Comparison of ENCODE assay signal across 17 cellular contexts in genomic region chr2:236371010-236371409, GRCh38.
DNase-seq lines count a peak whose midpoint lies in the region; ATAC-seq, FAIRE-seq and TF ChIP-seq lines count a peak whose summit lies in the region.
"Had no signal": no experiment of that assay in that cellular context is flagged by ENCODE, and none has a peak within 500 bp of the region (broad histone marks: within the 10 kb centered on the region; RNA-seq: fewer than 3 reads in every experiment).

No MANE protein-coding gene starts in this region.

- no peak for TF ChIP-seq EP300 in H1 (IDR thresholded peaks at IDR 0.05; ENCODE audit: borderline replicate concordance in 1 of 2, low read depth in 2 of 2, low read length in 2 of 2)

- H3K4me1 Mint-ChIP-seq in natural killer cell treated with Interleukin-12 subunit alpha and Interleukin-12 subunit beta and Interleukin-15 and Interleukin-18, amount 100 ng/mL, for 72 hours (ENCODE audit: low read depth in 2 of 2): peaks cover 15 to 17% of the 10 kb centered on the region in 2 donors
- H3K4me1 Mint-ChIP-seq in natural killer cell: peaks cover 20 to 24% of the 10 kb centered on the region in 2 donors
- peaks cover 20% of the 10 kb centered on the region for H3K4me1 Mint-ChIP-seq in activated CD8-positive, alpha-beta T cell treated with anti-CD3 and anti-CD28 coated beads, Interleukin-2, amount 10 ng/mL, durations not matched to agents 7 days and 5 days (ENCODE audit: low read depth)

- no peak overlapping the region for H4K91ac ChIP-seq in H1 (replicated peaks; ENCODE audit: insufficient read length, low read length)

- H2BK120ac ChIP-seq in H1 (replicated peaks; ENCODE audit: low read depth, low read length): no peak overlapping the region

- ATAC-seq in natural killer cell treated with Interleukin-12 subunit alpha and Interleukin-12 subunit beta and Interleukin-15 and Interleukin-18, amount 100 ng/mL, for 72 hours: no peak
- ATAC-seq in natural killer cell (no peak), HG03097 (IDR thresholded peaks at IDR 0.05; ENCODE audit: low FRiP score, unreplicated experiment) (no peak)
- ATAC-seq in activated CD8-positive, alpha-beta T cell treated with anti-CD3 and anti-CD28 coated beads, Interleukin-2, amount 10 ng/mL, durations not matched to agents 7 days and 5 days: no peak

- no peak overlapping the region for H3K4me3 Mint-ChIP-seq in natural killer cell treated with Interleukin-12 subunit alpha and Interleukin-12 subunit beta and Interleukin-15 and Interleukin-18, amount 100 ng/mL, for 72 hours
- no peak overlapping the region for H3K4me3 Mint-ChIP-seq in natural killer cell
- no peak overlapping the region for H3K4me3 Mint-ChIP-seq in activated CD8-positive, alpha-beta T cell treated with anti-CD3 and anti-CD28 coated beads, Interleukin-2, amount 10 ng/mL, durations not matched to agents 7 days and 5 days
- H3K4me3 Mint-ChIP-seq: CD4-positive, CD25-positive, alpha-beta regulatory T cell; CD8-positive, alpha-beta memory T cell; GM23338 had no signal

- H2BK12ac ChIP-seq in H1 (ENCODE audit: low read depth, low read length): peak overlapping the region; percentile 75; the same call in 1 of the 2 replicates

- no peaks in the 10 kb centered on the region for H4K20me1 ChIP-seq in H1 (replicated peaks in 1 of 2; ENCODE audit: control insufficient read depth in 1 of 2, insufficient read depth in 2 of 2, low read length in 2 of 2)
- no peaks in the 10 kb centered on the region for H4K20me1 ChIP-seq in osteoblast (ENCODE audit: insufficient read depth, low read length)

- H3K79me2 ChIP-seq in H1 (ENCODE audit: control insufficient read depth in 1 of 2, insufficient read depth in 2 of 2, low read length in 2 of 2) (no peaks in the 10 kb centered on the region), osteoblast (ENCODE audit: insufficient read depth, low read length) (no peaks in the 10 kb centered on the region)

- no peak overlapping the region for H2AK5ac ChIP-seq in H1 (ENCODE audit: low read depth, low read length)

- H3K9ac ChIP-seq in H1 (replicated peaks in 1 of 4; ENCODE audit: extremely low read depth in 1 of 4, low read depth in 3 of 4, low read length in 3 of 4): no peak overlapping the region

- POLR2A ChIA-PET in H1 (lab: Charles Lee; ENCODE audit: partially characterized antibody): no interaction called here
- POLR2A ChIA-PET in activated CD8-positive, alpha-beta T cell treated with anti-CD3 and anti-CD28 coated beads, Interleukin-2, amount 10 ng/mL, durations not matched to agents 7 days and 5 days (lab: Charles Lee): no interaction called here

- no peak overlapping the region for H3K4me3 ChIP-seq in H1 (ENCODE audit: extremely low read depth in 1 of 4, insufficient read depth in 2 of 4, low read depth in 3 of 4, low read length in 4 of 4)
- no peak overlapping the region for H3K4me3 ChIP-seq in osteoblast (ENCODE audit: insufficient read depth, low read length)
- H3K4me3 ChIP-seq in tibial artery: no peak overlapping the region
- H3K4me3 ChIP-seq: GM23338 had no signal

- no peaks in the 10 kb centered on the region for H3K27me3 ChIP-seq in H1 (replicated peaks in 1 of 4; ENCODE audit: control insufficient read depth in 3 of 4, extremely low read depth in 1 of 4, insufficient read depth in 3 of 4, low read length in 3 of 4)
- peaks cover 15% of the 10 kb centered on the region for H3K27me3 ChIP-seq in osteoblast (ENCODE audit: insufficient read depth, low read length)
- peaks cover 0 to 41% of the 10 kb centered on the region in 2 donors for H3K27me3 ChIP-seq in tibial artery

- H4K8ac ChIP-seq in H1 (ENCODE audit: extremely low read depth, insufficient read depth, low read length): 0 out of 2 replicates have a peak overlapping the region, but pooled peaks have one; percentile 59

- intact Hi-C loops in natural killer cell (cut with micrococcal nuclease): no loop called here
- intact Hi-C loops in tibial artery (cut with DNase I; ENCODE audit: low total_unique reads): no loop called here

- H3K23me2 ChIP-seq in H1 (ENCODE audit: low read depth, low read length): no peaks in the 10 kb centered on the region

- TF ChIP-seq POLR2A in H1 (IDR thresholded peaks at IDR 0.05; ENCODE audit: control extremely low read depth in 1 of 2, low read depth in 2 of 2, low read length in 2 of 2): no peak

- FAIRE-seq in H1 (lab: Jason Lieb, UNC): no peak
- FAIRE-seq: G401.6, GM12891, GM18507 had no signal

- H2AFZ ChIP-seq in H1 (ENCODE audit: low read length): no peak overlapping the region
- no peak overlapping the region for H2AFZ ChIP-seq in osteoblast (ENCODE audit: low read length)
- H2AFZ ChIP-seq: GM23338 had no signal

- 93% methylated on average over 10 of the region's 10 CpGs; no CpG with 5 or more reads in 1 of the 2 experiments for WGBS in H1 (ENCODE audit: extremely low coverage in 1 of 2, insufficient coverage in 1 of 2, insufficient read length in 1 of 2, insufficient replicate concordance in 2 of 2, low coverage in 1 of 2, low lambda C conversion rate in 2 of 2, missing lambda C conversion rate in 1 of 2), 2 experiments

- no peak overlapping the region for H3K56ac ChIP-seq in H1 (replicated peaks; ENCODE audit: insufficient read length, low read depth, low read length)

- no peak overlapping the region for H3K4ac ChIP-seq in H1 (replicated peaks; ENCODE audit: insufficient read length, low read depth, low read length)

- H3K36me3 Mint-ChIP-seq in natural killer cell treated with Interleukin-12 subunit alpha and Interleukin-12 subunit beta and Interleukin-15 and Interleukin-18, amount 100 ng/mL, for 72 hours: no peaks in the 10 kb centered on the region
- H3K36me3 Mint-ChIP-seq in natural killer cell: no peaks in the 10 kb centered on the region
- no peaks in the 10 kb centered on the region for H3K36me3 Mint-ChIP-seq in activated CD8-positive, alpha-beta T cell treated with anti-CD3 and anti-CD28 coated beads, Interleukin-2, amount 10 ng/mL, durations not matched to agents 7 days and 5 days (ENCODE audit: low read depth)
- H3K36me3 Mint-ChIP-seq: CD4-positive, CD25-positive, alpha-beta regulatory T cell; CD8-positive, alpha-beta memory T cell had no signal

- H3K9me3 ChIP-seq in H1 (ENCODE audit: insufficient read depth in 2 of 2, low read depth in 1 of 2, low read length in 1 of 2): no peaks in the 10 kb centered on the region
- H3K9me3 ChIP-seq in osteoblast (ENCODE audit: low read depth, low read length): no peaks in the 10 kb centered on the region
- H3K9me3 ChIP-seq in tibial artery: no peaks in the 10 kb centered on the region
- H3K9me3 ChIP-seq: BE2C had no signal

- no peak overlapping the region for H3K14ac ChIP-seq in H1 (ENCODE audit: insufficient read length)

- no peaks in the 10 kb centered on the region for H3K9me3 Mint-ChIP-seq in natural killer cell treated with Interleukin-12 subunit alpha and Interleukin-12 subunit beta and Interleukin-15 and Interleukin-18, amount 100 ng/mL, for 72 hours
- H3K9me3 Mint-ChIP-seq in natural killer cell: no peaks in the 10 kb centered on the region
- no peaks in the 10 kb centered on the region for H3K9me3 Mint-ChIP-seq in activated CD8-positive, alpha-beta T cell treated with anti-CD3 and anti-CD28 coated beads, Interleukin-2, amount 10 ng/mL, durations not matched to agents 7 days and 5 days (ENCODE audit: insufficient read depth)
- H3K9me3 Mint-ChIP-seq: CD4-positive, CD25-positive, alpha-beta regulatory T cell; CD8-positive, alpha-beta memory T cell had no signal

- CTCF ChIA-PET in H1 (lab: Charles Lee; ENCODE audit: partially characterized antibody): no interaction called here
- CTCF ChIA-PET in activated CD8-positive, alpha-beta T cell treated with anti-CD3 and anti-CD28 coated beads, Interleukin-2, amount 10 ng/mL, durations not matched to agents 7 days and 5 days (lab: Charles Lee): no interaction called here

- no peak overlapping the region for H2BK15ac ChIP-seq in H1 (ENCODE audit: low read length)

- no peak overlapping the region for H3K4me2 ChIP-seq in H1 (ENCODE audit: insufficient read depth in 1 of 2, low read depth in 2 of 2, low read length in 2 of 2)
- H3K4me2 ChIP-seq in osteoblast (ENCODE audit: insufficient read depth, low read length): no peak overlapping the region
- H3K4me2 ChIP-seq: GM23338 had no signal

- H4K5ac ChIP-seq in H1 (ENCODE audit: insufficient read length, low read depth, low read length): no peak overlapping the region

- H3K18ac ChIP-seq in H1 (ENCODE audit: extremely low read depth, low read length): no peak overlapping the region

- no peak overlapping the region for H2BK20ac ChIP-seq in H1 (ENCODE audit: low read length)

- TF ChIP-seq RAD21 in H1 (IDR thresholded peaks at IDR 0.05 in 1 of 2, conservative IDR thresholded peaks at IDR 0.05 in 1 of 2; ENCODE audit: low read depth in 2 of 2, low read length in 2 of 2): no peak

- peaks cover 0 to 3% (median 0%) of the 10 kb centered on the region in 4 experiments; a peak in 2 of 7 replicates for H3K4me1 ChIP-seq in H1 (replicated peaks in 1 of 4; ENCODE audit: control insufficient read depth in 3 of 4, insufficient read depth in 4 of 4, low read length in 3 of 4)
- H3K4me1 ChIP-seq in osteoblast (ENCODE audit: insufficient read depth, low read length): no peaks in the 10 kb centered on the region
- no peaks in the 10 kb centered on the region for H3K4me1 ChIP-seq in tibial artery
- H3K4me1 ChIP-seq: BE2C had no signal

- peak; percentile 51 for DNase-seq in natural killer cell treated with Interleukin-12 subunit alpha and Interleukin-12 subunit beta and Interleukin-15 and Interleukin-18, amount 100 ng/mL, for 72 hours (ENCODE audit: low spot score)
- DNase-seq in natural killer cell (no peak), H1 (ENCODE audit: low read depth in 1 of 2, low spot score in 2 of 2) (no peak), osteoblast (ENCODE audit: insufficient read length, low spot score, missing footprints) (peak; percentile 69), tibial artery (no peak)
- DNase-seq in activated CD8-positive, alpha-beta T cell treated with anti-CD3 and anti-CD28 coated beads, Interleukin-2, amount 10 ng/mL, durations not matched to agents 7 days and 5 days: no peak
- DNase-seq: BE2C; CD4-positive, CD25-positive, alpha-beta regulatory T cell; CD8-positive, alpha-beta memory T cell; COR-L47; DMS 273 treated with DMSO at 0.1 percent for 48 hours; H7 had no signal

- H3K27ac Mint-ChIP-seq in natural killer cell treated with Interleukin-12 subunit alpha and Interleukin-12 subunit beta and Interleukin-15 and Interleukin-18, amount 100 ng/mL, for 72 hours: no peak overlapping the region
- H3K27ac Mint-ChIP-seq in natural killer cell: no peak overlapping the region
- H3K27ac Mint-ChIP-seq in activated CD8-positive, alpha-beta T cell treated with anti-CD3 and anti-CD28 coated beads, Interleukin-2, amount 10 ng/mL, durations not matched to agents 7 days and 5 days: no peak overlapping the region
- H3K27ac Mint-ChIP-seq: CD4-positive, CD25-positive, alpha-beta regulatory T cell; GM23338 had no signal

- no peak overlapping the region for H2BK5ac ChIP-seq in H1 (ENCODE audit: low read depth, low read length)

- no peak overlapping the region for H3K27ac ChIP-seq in H1 (ENCODE audit: low read depth, low read length)
- H3K27ac ChIP-seq in osteoblast (ENCODE audit: low read depth, low read length): no peak overlapping the region
- no peak overlapping the region for H3K27ac ChIP-seq in tibial artery

- H3K79me1 ChIP-seq in H1 (ENCODE audit: low read depth, low read length): no peaks in the 10 kb centered on the region

- H3K27me3 Mint-ChIP-seq in natural killer cell treated with Interleukin-12 subunit alpha and Interleukin-12 subunit beta and Interleukin-15 and Interleukin-18, amount 100 ng/mL, for 72 hours: peaks cover 45 to 60% of the 10 kb centered on the region in 2 donors
- peaks cover 54 to 86% of the 10 kb centered on the region in 2 donors for H3K27me3 Mint-ChIP-seq in natural killer cell (ENCODE audit: low read depth in 2 of 2)
- peaks cover 62% of the 10 kb centered on the region for H3K27me3 Mint-ChIP-seq in activated CD8-positive, alpha-beta T cell treated with anti-CD3 and anti-CD28 coated beads, Interleukin-2, amount 10 ng/mL, durations not matched to agents 7 days and 5 days (ENCODE audit: low read depth)

- no peak for TF ChIP-seq CTCF in natural killer cell (IDR thresholded peaks at IDR 0.05)
- TF ChIP-seq CTCF in H1 (IDR thresholded peaks at IDR 0.05; ENCODE audit: control extremely low read depth in 1 of 3, insufficient read depth in 1 of 3, low read depth in 1 of 3, low read length in 3 of 3): no peak
- no peak for TF ChIP-seq CTCF in osteoblast (IDR thresholded peaks at IDR 0.05; ENCODE audit: extremely low read depth, low read depth, low read length)
- no peak for TF ChIP-seq CTCF in tibial artery (IDR thresholded peaks at IDR 0.05)

- H3K36me3 ChIP-seq in H1 (ENCODE audit: control insufficient read depth in 2 of 4, insufficient read depth in 4 of 4, low read length in 3 of 4) (no peaks in the 10 kb centered on the region), osteoblast (ENCODE audit: insufficient read depth, low read length) (no peaks in the 10 kb centered on the region), tibial artery (no peaks in the 10 kb centered on the region)
- H3K36me3 ChIP-seq: BE2C had no signal

- H3K23ac ChIP-seq in H1 (ENCODE audit: insufficient read length): no peak overlapping the region

Comparison
In these comparisons a context has a peak if more than half of its experiments do, and no peak if none do; other contexts are left out.
1. DNase-seq: peak in natural killer cell treated with Interleukin-12 subunit alpha and Interleukin-12 subunit beta and Interleukin-15 and Interleukin-18, amount 100 ng/mL, for 72 hours (single experiment) and osteoblast (single experiment); none in natural killer cell (single experiment), H1 (0 of 2), tibial artery (0 of 2) and activated CD8-positive, alpha-beta T cell treated with anti-CD3 and anti-CD28 coated beads, Interleukin-2, amount 10 ng/mL, durations not matched to agents 7 days and 5 days (single experiment).